9 cellular contexts compared by ENCODE assay signal in genomic region chr6:107083047-107083768, GRCh38. TPM values are rescaled to one million over a fixed set of nuclear protein-coding genes. Genes with fewer than 3 reads are reported as not detected.
DNase-seq lines count a peak whose midpoint lies in the region; ATAC-seq lines count a peak whose summit lies in the region.
"Had no signal": no experiment of that assay in that cellular context is flagged by ENCODE, and none has a peak within 500 bp of the region (broad histone marks: within the 10 kb centered on the region; RNA-seq: fewer than 3 reads in every experiment).

No MANE protein-coding gene starts in this region.

- H3K9me3 Mint-ChIP-seq in immature natural killer cell: no peaks in the 10 kb centered on the region

- H2BK120ac ChIP-seq in trophoblast cell (ENCODE audit: insufficient read depth, low read length, poor library complexity): no peak overlapping the region

- DNase-seq in trophoblast cell: no peak
- no peak for DNase-seq in NCI-H1092 treated with DMSO at 0.1 percent for 48 hours (lab: John Stamatoyannopoulos, UW)
- no peak for DNase-seq in immature natural killer cell
- no peak for DNase-seq in SW480 (ENCODE audit: low spot score)
- DNase-seq: natural killer cell had no signal

- peaks cover 6 to 7% of the 10 kb centered on the region in 2 experiments for H3K36me3 ChIP-seq in trophoblast cell (ENCODE audit: control insufficient read depth in 1 of 2, insufficient read depth in 2 of 2, low read length in 2 of 2)
- H3K36me3 ChIP-seq: vagina had no signal

- H3K4me2 ChIP-seq in trophoblast cell (ENCODE audit: low read length): no peak overlapping the region

- H3K4ac ChIP-seq in trophoblast cell (ENCODE audit: low read depth, low read length): no peak overlapping the region

- H2AFZ ChIP-seq in trophoblast cell (ENCODE audit: insufficient read depth, low read length, poor library complexity): no peak overlapping the region

- no peak overlapping the region for H3K18ac ChIP-seq in trophoblast cell (ENCODE audit: low read length)

- H3K4me3 ChIP-seq in trophoblast cell (ENCODE audit: low read depth, low read length): no peak overlapping the region
- H3K4me3 ChIP-seq: vagina had no signal

- no peaks in the 10 kb centered on the region for H3K27me3 ChIP-seq in trophoblast cell (ENCODE audit: insufficient read depth, low read length)
- H3K27me3 ChIP-seq: vagina had no signal

- no peak overlapping the region for H3K9ac ChIP-seq in trophoblast cell (ENCODE audit: low read length)

- H3K4me3 Mint-ChIP-seq in immature natural killer cell: no peak overlapping the region
- H3K4me3 Mint-ChIP-seq: natural killer cell had no signal

- no peak overlapping the region for H4K8ac ChIP-seq in trophoblast cell (ENCODE audit: low read depth, low read length)

- H3K27ac ChIP-seq in trophoblast cell (ENCODE audit: low read depth, low read length): no peak overlapping the region
- H3K27ac ChIP-seq: vagina had no signal

- no peak overlapping the region for H3K14ac ChIP-seq in trophoblast cell (ENCODE audit: low read length)

- no peaks in the 10 kb centered on the region for H3K4me1 Mint-ChIP-seq in immature natural killer cell
- H3K4me1 Mint-ChIP-seq: natural killer cell had no signal

- no peak overlapping the region for H3K27ac Mint-ChIP-seq in immature natural killer cell
- H3K27ac Mint-ChIP-seq: natural killer cell had no signal

- peaks cover 0 to 6% (median 4%) of the 10 kb centered on the region in 3 donors for H3K36me3 Mint-ChIP-seq in immature natural killer cell
- H3K36me3 Mint-ChIP-seq: natural killer cell had no signal

- WGBS in trophoblast cell (ENCODE audit: extremely low coverage, insufficient coverage, insufficient read length): no CpG with 5 or more reads among the region's 10 CpGs

- peaks cover 5 to 11% of the 10 kb centered on the region in 2 experiments for H3K4me1 ChIP-seq in trophoblast cell (ENCODE audit: control insufficient read depth in 1 of 2, insufficient read depth in 2 of 2, low read length in 2 of 2)
- H3K4me1 ChIP-seq: vagina had no signal

- peaks cover 0 to 5% (median 2%) of the 10 kb centered on the region in 3 donors for H3K27me3 Mint-ChIP-seq in immature natural killer cell (ENCODE audit: low read depth in 3 of 3)

- H4K12ac ChIP-seq in trophoblast cell (ENCODE audit: low read depth, low read length): no peak overlapping the region

- no peaks in the 10 kb centered on the region for H3K79me2 ChIP-seq in trophoblast cell (ENCODE audit: control insufficient read depth, insufficient read depth, low read length, poor library complexity)

- peaks cover 4% of the 10 kb centered on the region for H3K9me3 ChIP-seq in trophoblast cell (ENCODE audit: insufficient read depth, low read depth, low read length)
- H3K9me3 ChIP-seq: vagina had no signal

- ATAC-seq in GM19035 (IDR thresholded peaks at IDR 0.05; ENCODE audit: unreplicated experiment): peak; percentile 79
- peak; percentile 83 for ATAC-seq in GM21737 (IDR thresholded peaks at IDR 0.05; ENCODE audit: unreplicated experiment)
- peak; percentile 87 for ATAC-seq in HG03196 (IDR thresholded peaks at IDR 0.05; ENCODE audit: unreplicated experiment)
- ATAC-seq: natural killer cell had no signal

- no peak overlapping the region for H3K23ac ChIP-seq in trophoblast cell (ENCODE audit: low read length)

- H2AK5ac ChIP-seq in trophoblast cell (ENCODE audit: low read length): peak overlapping the region; percentile 44

- no peak overlapping the region for H2BK5ac ChIP-seq in trophoblast cell (ENCODE audit: low read depth, low read length, poor library complexity)

- H4K91ac ChIP-seq in trophoblast cell (ENCODE audit: low read depth, low read length): no peak overlapping the region

- no peaks in the 10 kb centered on the region for H3K79me1 ChIP-seq in trophoblast cell (ENCODE audit: low read length)

- H2BK12ac ChIP-seq in trophoblast cell (ENCODE audit: low read length): peak overlapping the region; percentile 47

RNA-seq across cellular contexts. Expression of gene BEND3, which starts 32.1 kb away (rescaled TPM):
- polyA plus RNA-seq in trophoblast cell (2013): 6.7 and 6.8 TPM in 2 replicates
- polyA plus RNA-seq in immature natural killer cell: under 1 TPM; 0.04 to 0.46 (median 0.17) TPM

RNA-seq across cellular contexts. Expression of gene MTRES1, which starts 55.2 kb away (rescaled TPM):
- polyA plus RNA-seq in trophoblast cell (2013): 15.8 and 16.4 TPM in 2 replicates
- polyA plus RNA-seq in immature natural killer cell: 10 to 100 TPM in 1 of 3 donors, 1 to 10 TPM in 2; 7.7 to 17.8 (median 7.9) TPM
